In genomic region chr20:59744756-59745155, GRCh38 we compare ENCODE assay signal across 20 cellular contexts.
A peak's percentile ranks its signal among the peaks of the same experiment; 100 is the strongest.
DNase-seq lines count a peak whose midpoint lies in the region; ATAC-seq and TF ChIP-seq lines count a peak whose summit lies in the region.
"Had no signal": no experiment of that assay in that cellular context is flagged by ENCODE, and none has a peak within 500 bp of the region (broad histone marks: within the 10 kb centered on the region; RNA-seq: fewer than 3 reads in every experiment).

No MANE protein-coding gene starts in this region.

- no peak overlapping the region for H2BK12ac ChIP-seq in neuronal stem cell (ENCODE audit: low read length)

- peaks cover 0 to 85% (median 0%) of the 10 kb centered on the region in 11 experiments; a peak in 4 of 22 replicates for H3K27me3 ChIP-seq in BLaER1 treated with 17β-estradiol and CSF1 and Interleukin-3, amounts not matched to agents 10 nM and 100 nM
- peaks cover 0 to 35% (median under 1%) of the 10 kb centered on the region in 3 experiments for H3K27me3 ChIP-seq in neuronal stem cell (ENCODE audit: control insufficient read depth in 3 of 3, insufficient read depth in 3 of 3, low read depth in 1 of 3, low read length in 3 of 3)

- H2AK5ac ChIP-seq in neuronal stem cell (ENCODE audit: low read depth, low read length): peak overlapping the region; percentile 32

- H3K27ac ChIP-seq in BLaER1 treated with 17β-estradiol and CSF1 and Interleukin-3, amounts not matched to agents 10 nM and 100 nM: peak overlapping the region in 4 of 11 experiments; percentile 33 to 64 (median 54); a peak in 7 of 22 replicates
- H3K27ac ChIP-seq in neuronal stem cell (replicated peaks; ENCODE audit: low read length): no peak overlapping the region
- H3K27ac ChIP-seq: A549, C4-2B, GM23248 had no signal

- H2BK120ac ChIP-seq in neuronal stem cell (ENCODE audit: low read depth, low read length): no peak overlapping the region

- DNase-seq in NCI-H82 (lab: John Stamatoyannopoulos, UW) (peak; percentile 46), NCI-H82 treated with DMSO at 0.1 percent for 48 hours (lab: John Stamatoyannopoulos, UW; ENCODE audit: unreplicated experiment) (no peak), neuronal stem cell (ENCODE audit: low spot score) (no peak)
- DNase-seq: ACHN; AML-193; CD4-positive, CD25-positive, alpha-beta regulatory T cell; CD8-positive, alpha-beta memory T cell; DMS 273 treated with DMSO at 0.1 percent for 48 hours; DMS79; EL; GDM1; HCEC 1CT had no signal

- peak overlapping the region in 10 of 11 experiments; percentile 49 to 93 (median 73); a peak in 20 of 22 replicates for H3K4me2 ChIP-seq in BLaER1 treated with 17β-estradiol and CSF1 and Interleukin-3, amounts not matched to agents 10 nM and 100 nM
- no peak overlapping the region for H3K4me2 ChIP-seq in neuronal stem cell (ENCODE audit: insufficient read depth, low read length, poor library complexity, severe bottlenecking)
- H3K4me2 ChIP-seq: A549 had no signal

- no peak overlapping the region for H2BK5ac ChIP-seq in neuronal stem cell (ENCODE audit: low read length)

- H3K36me3 ChIP-seq in BLaER1 treated with 17β-estradiol and CSF1 and Interleukin-3, amounts not matched to agents 10 nM and 100 nM: peaks cover 0 to 97% (median 56%) of the 10 kb centered on the region in 11 experiments; a peak in 14 of 22 replicates
- no peaks in the 10 kb centered on the region for H3K36me3 ChIP-seq in neuronal stem cell (replicated peaks in 1 of 2; ENCODE audit: control insufficient read depth in 2 of 2, insufficient read depth in 2 of 2, low read length in 2 of 2)
- H3K36me3 ChIP-seq: BE2C had no signal

- no peak overlapping the region for H3K4me3 ChIP-seq in BLaER1 treated with 17β-estradiol and CSF1 and Interleukin-3, amounts not matched to agents 10 nM and 100 nM
- no peak overlapping the region for H3K4me3 ChIP-seq in neuronal stem cell (ENCODE audit: low read length in 2 of 2)
- H3K4me3 ChIP-seq: A549, GM12878, GM23248 had no signal

- H3K9me3 ChIP-seq in BLaER1 treated with 17β-estradiol and CSF1 and Interleukin-3, amounts not matched to agents 10 nM and 100 nM (replicated peaks in 1 of 11): peaks cover 0 to 1% (median 0%) of the 10 kb centered on the region in 11 experiments; a peak in 7 of 22 replicates
- no peaks in the 10 kb centered on the region for H3K9me3 ChIP-seq in neuronal stem cell (replicated peaks in 1 of 2; ENCODE audit: control insufficient read depth in 2 of 2, insufficient read depth in 1 of 2, low read depth in 1 of 2, low read length in 2 of 2)
- H3K9me3 ChIP-seq: A549, BE2C had no signal

- H2BK15ac ChIP-seq in neuronal stem cell (ENCODE audit: low read length): no peak overlapping the region

- H3K23ac ChIP-seq in neuronal stem cell (ENCODE audit: low read depth, low read length, poor library complexity): no peak overlapping the region

- TF ChIP-seq POLR2A in GM18505 (IDR thresholded peaks at IDR 0.05; ENCODE audit: borderline replicate concordance, extremely low read depth, insufficient read depth, insufficient read length): no peak

- ATAC-seq in GM21717 (IDR thresholded peaks at IDR 0.05; ENCODE audit: unreplicated experiment) (no peak), GM18505 (IDR thresholded peaks at IDR 0.05; ENCODE audit: unreplicated experiment) (no peak)

- H3K4ac ChIP-seq in neuronal stem cell (ENCODE audit: low read length): no peak overlapping the region

- H4K8ac ChIP-seq in neuronal stem cell (ENCODE audit: low read depth, low read length): no peak overlapping the region

- no CpG with 5 or more reads among the region's 11 CpGs for WGBS in neuronal stem cell (ENCODE audit: extremely low coverage in 2 of 2, insufficient read length in 2 of 2, insufficient replicate concordance in 1 of 2), 2 donors

- H3K79me1 ChIP-seq in neuronal stem cell (ENCODE audit: low read depth, low read length): no peaks in the 10 kb centered on the region

- peak overlapping the region in 3 of 11 experiments; percentile 10 to 23 (median 15); a peak in 3 of 22 replicates for H3K9ac ChIP-seq in BLaER1 treated with 17β-estradiol and CSF1 and Interleukin-3, amounts not matched to agents 10 nM and 100 nM
- H3K9ac ChIP-seq in neuronal stem cell (ENCODE audit: low read depth, low read length, poor library complexity): no peak overlapping the region
- H3K9ac ChIP-seq: GM23248 had no signal

- no peak overlapping the region for H4K91ac ChIP-seq in neuronal stem cell (ENCODE audit: low read depth, low read length, poor library complexity)

- no peak overlapping the region for H3K14ac ChIP-seq in neuronal stem cell (ENCODE audit: low read length)

- H3K4me1 ChIP-seq in BLaER1 treated with 17β-estradiol and CSF1 and Interleukin-3, amounts not matched to agents 10 nM and 100 nM: peaks cover 9 to 100% (median 98%) of the 10 kb centered on the region in 10 experiments; a peak in 19 of 20 replicates
- H3K4me1 ChIP-seq in neuronal stem cell (ENCODE audit: control insufficient read depth in 2 of 2, insufficient read depth in 1 of 2, low read depth in 1 of 2, low read length in 2 of 2): no peaks in the 10 kb centered on the region
- H3K4me1 ChIP-seq: A549, BE2C had no signal

- H3K18ac ChIP-seq in neuronal stem cell (ENCODE audit: low read length): no peak overlapping the region

- no peak overlapping the region for H2AFZ ChIP-seq in neuronal stem cell (ENCODE audit: low read length)
- H2AFZ ChIP-seq: GM23248 had no signal

- peaks cover 0 to 100% (median 26%) of the 10 kb centered on the region in 11 experiments; a peak in 13 of 22 replicates for H4K20me1 ChIP-seq in BLaER1 treated with 17β-estradiol and CSF1 and Interleukin-3, amounts not matched to agents 10 nM and 100 nM
